1 cellular context compared by ENCODE assay signal in genomic region chr9:136355616-136356557, GRCh38.
TF ChIP-seq lines count a peak whose summit lies in the region.

No MANE protein-coding gene starts in this region.

TF ChIP-seq in HepG2, 621 proteins besides CTCF, POLR2A, EP300 and RAD21 (continued from another document and continues in another):
- no peak for TF ChIP-seq HMGXB3 (CRISPR knock-in tag; IDR thresholded peaks at IDR 0.05; ENCODE audit: borderline replicate concordance)
- no peak for TF ChIP-seq CREB1 (IDR thresholded peaks at IDR 0.05)
- TF ChIP-seq CREB1 (CRISPR knock-in tag; IDR thresholded peaks at IDR 0.05): no peak
- TF ChIP-seq CEBPG (CRISPR knock-in tag; IDR thresholded peaks at IDR 0.05): no peak
- TF ChIP-seq ZNF446 (CRISPR knock-in tag; IDR thresholded peaks at IDR 0.05): no peak
- peak; percentile 63; the same call in 1 of the 2 replicates for TF ChIP-seq PATZ1 (CRISPR knock-in tag; IDR thresholded peaks at IDR 0.05)
- TF ChIP-seq ZNF382 (CRISPR knock-in tag; IDR thresholded peaks at IDR 0.05; ENCODE audit: borderline replicate concordance): no peak
- TF ChIP-seq ZNF468 (CRISPR knock-in tag; IDR thresholded peaks at IDR 0.05): no peak
- no peak for TF ChIP-seq NFRKB (IDR thresholded peaks at IDR 0.05)
- TF ChIP-seq ZNF510 (CRISPR knock-in tag; IDR thresholded peaks at IDR 0.05; ENCODE audit: low read depth): no peak
- no peak for TF ChIP-seq HHEX (CRISPR knock-in tag; IDR thresholded peaks at IDR 0.05)
- TF ChIP-seq GABPA (IDR thresholded peaks at IDR 0.05; ENCODE audit: low read depth, low read length): no peak
- no peak for TF ChIP-seq GABPA (CRISPR knock-in tag; IDR thresholded peaks at IDR 0.05; ENCODE audit: low read depth)
- no peak for TF ChIP-seq THAP8 (CRISPR knock-in tag; IDR thresholded peaks at IDR 0.05; ENCODE audit: borderline replicate concordance)
- no peak for TF ChIP-seq PREB (CRISPR knock-in tag; IDR thresholded peaks at IDR 0.05)
- TF ChIP-seq ZNF546 (CRISPR knock-in tag; conservative IDR thresholded peaks at IDR 0.05): no peak
- TF ChIP-seq AHR (CRISPR knock-in tag; IDR thresholded peaks at IDR 0.05): no peak
- peak; percentile 37; the same call in 1 of the 2 replicates for TF ChIP-seq KDM5B (CRISPR knock-in tag; IDR thresholded peaks at IDR 0.05; ENCODE audit: borderline replicate concordance)
- no peak for TF ChIP-seq ZXDC (CRISPR knock-in tag; IDR thresholded peaks at IDR 0.05)
- TF ChIP-seq LCORL (IDR thresholded peaks at IDR 0.05): no peak
- TF ChIP-seq LCORL (CRISPR knock-in tag; IDR thresholded peaks at IDR 0.05): peak; percentile 67; the same call in 1 of the 2 replicates
- TF ChIP-seq ZNF574 (CRISPR knock-in tag; IDR thresholded peaks at IDR 0.05): 0 out of 2 replicates have a peak, but pooled peaks have one; percentile 15
- TF ChIP-seq POLR2AphosphoS5 (IDR thresholded peaks at IDR 0.05; ENCODE audit: low read depth, low read length): no peak
- TF ChIP-seq ZBTB38 (CRISPR knock-in tag; IDR thresholded peaks at IDR 0.05): peak; percentile 11; the same call in 1 of the 2 replicates
- TF ChIP-seq SAFB2 (CRISPR knock-in tag; IDR thresholded peaks at IDR 0.05; ENCODE audit: borderline replicate concordance, low read depth): no peak
- no peak for TF ChIP-seq ZFP37 (CRISPR knock-in tag; IDR thresholded peaks at IDR 0.05; ENCODE audit: borderline replicate concordance)
- no peak for TF ChIP-seq ZNF274 (CRISPR knock-in tag; IDR thresholded peaks at IDR 0.05)
- no peak for TF ChIP-seq SIX4 (CRISPR knock-in tag; IDR thresholded peaks at IDR 0.05)
- no peak for TF ChIP-seq REXO4 (CRISPR knock-in tag; IDR thresholded peaks at IDR 0.05; ENCODE audit: borderline replicate concordance)
- no peak for TF ChIP-seq MXD1 (CRISPR knock-in tag; IDR thresholded peaks at IDR 0.05)
- no peak for TF ChIP-seq ZBTB34 (CRISPR knock-in tag; IDR thresholded peaks at IDR 0.05)
- peak; percentile 81 for TF ChIP-seq BCL6 (CRISPR knock-in tag; IDR thresholded peaks at IDR 0.05)
- no peak for TF ChIP-seq MYNN (CRISPR knock-in tag; IDR thresholded peaks at IDR 0.05; ENCODE audit: low read depth)
- peak; percentile 26; the same call in 1 of the 2 replicates for TF ChIP-seq HOXA3 (CRISPR knock-in tag; IDR thresholded peaks at IDR 0.05)
- TF ChIP-seq ZNF354B (CRISPR knock-in tag; IDR thresholded peaks at IDR 0.05): 0 out of 2 replicates have a peak, but pooled peaks have one; percentile 33
- no peak for TF ChIP-seq NONO (IDR thresholded peaks at IDR 0.05)
- no peak for TF ChIP-seq NONO (CRISPR knock-in tag; conservative IDR thresholded peaks at IDR 0.05)
- TF ChIP-seq CREM (IDR thresholded peaks at IDR 0.05): no peak
- no peak for TF ChIP-seq CREM (CRISPR knock-in tag; IDR thresholded peaks at IDR 0.05)
- TF ChIP-seq ZNF720 (CRISPR knock-in tag; IDR thresholded peaks at IDR 0.05): no peak
- TF ChIP-seq MLX (CRISPR knock-in tag; IDR thresholded peaks at IDR 0.05): no peak
- TF ChIP-seq RNF219 (CRISPR knock-in tag; IDR thresholded peaks at IDR 0.05): no peak
- TF ChIP-seq PHB2 (IDR thresholded peaks at IDR 0.05; ENCODE audit: partially characterized antibody): no peak
- no peak for TF ChIP-seq SMAD1 (CRISPR knock-in tag; IDR thresholded peaks at IDR 0.05; ENCODE audit: borderline replicate concordance, low read depth)
- TF ChIP-seq GATAD2A (CRISPR knock-in tag; IDR thresholded peaks at IDR 0.05): no peak
- 0 out of 2 replicates have a peak, but pooled peaks have one; percentile 50 for TF ChIP-seq BORCS8-MEF2B (CRISPR knock-in tag; IDR thresholded peaks at IDR 0.05)
- no peak for TF ChIP-seq U2AF1 (optimal IDR thresholded peaks at IDR 0.05; ENCODE audit: low read depth, low read length)
- TF ChIP-seq ZNF883 (CRISPR knock-in tag; IDR thresholded peaks at IDR 0.05; ENCODE audit: not compliant biosample characterization): no peak
- no peak for TF ChIP-seq KDM1A (CRISPR knock-in tag; IDR thresholded peaks at IDR 0.05)
- no peak for TF ChIP-seq ZNF737 (CRISPR knock-in tag; IDR thresholded peaks at IDR 0.05; ENCODE audit: borderline replicate concordance)
- TF ChIP-seq ZNF225 (CRISPR knock-in tag; IDR thresholded peaks at IDR 0.05): no peak
- no peak for TF ChIP-seq ZFYVE20 (CRISPR knock-in tag; IDR thresholded peaks at IDR 0.05; ENCODE audit: borderline replicate concordance, low read depth)
- no peak for TF ChIP-seq KLF16 (CRISPR knock-in tag; IDR thresholded peaks at IDR 0.05)
- no peak for TF ChIP-seq ZC3H13 (CRISPR knock-in tag; IDR thresholded peaks at IDR 0.05)
